Comparison of ENCODE assay signal across 18 cellular contexts in the genomic region with DNA sequence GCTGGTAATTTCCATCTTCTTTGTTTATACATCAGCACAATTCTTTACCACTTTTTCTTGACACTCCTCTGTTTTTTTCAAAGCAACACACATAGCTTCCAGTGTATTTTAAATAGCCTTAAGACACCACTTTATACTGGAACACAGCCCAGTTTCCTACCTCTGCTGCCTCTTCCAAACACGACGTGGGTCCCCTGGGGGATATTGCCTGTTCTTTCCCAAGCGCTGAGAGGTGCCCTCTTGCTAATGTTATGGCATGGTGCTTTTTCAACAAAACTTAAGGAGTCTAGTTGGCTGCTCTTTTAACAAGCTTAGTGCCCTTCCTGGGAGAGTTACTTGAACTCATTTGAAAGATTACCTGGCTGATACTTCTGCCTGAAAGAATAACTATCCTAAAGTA.
"Had no signal": no experiment of that assay in that cellular context is flagged by ENCODE, and none has a peak within 500 bp of the region (broad histone marks: within the 10 kb centered on the region; RNA-seq: fewer than 3 reads in every experiment).

No MANE protein-coding gene starts in this region.

- ATAC-seq: activated naive CD8-positive, alpha-beta T cell treated with anti-CD3 and anti-CD28 coated beads, Interleukin-2, amount 50 U/mL, for 24 hours; activated T-helper 17 cell treated with anti-CD3 and anti-CD28 coated beads, Interleukin-2, amount 50 U/mL, for 72 hours; left lung; natural killer cell; right cardiac atrium had no signal

- DNase-seq: activated CD4-positive, alpha-beta T cell treated with anti-CD3 and anti-CD28 coated beads, Interleukin-2, amount 50 U/mL, for 48 hours; activated naive CD4-positive, alpha-beta T cell treated with anti-CD3 and anti-CD28 coated beads for 36 hours; activated naive CD8-positive, alpha-beta T cell treated with anti-CD3 and anti-CD28 coated beads, Interleukin-2, amount 50 U/mL, for 24 hours; aorta; cortex of kidney; effector CD4-positive, alpha-beta T cell; hippocampal formation; kidney; left lung; natural killer cell; right cardiac atrium; small intestine; stimulated activated CD4-positive, alpha-beta T cell treated with anti-CD3 and anti-CD28 coated beads, Interleukin-4, amount 100 ng/mL, for 24 hours; stimulated activated naive CD4-positive, alpha-beta T cell treated with Interleukin-2 at 50 U/mL for 16 hours; substantia nigra; transverse colon; WERI-Rb-1 had no signal
